In the genomic region with DNA sequence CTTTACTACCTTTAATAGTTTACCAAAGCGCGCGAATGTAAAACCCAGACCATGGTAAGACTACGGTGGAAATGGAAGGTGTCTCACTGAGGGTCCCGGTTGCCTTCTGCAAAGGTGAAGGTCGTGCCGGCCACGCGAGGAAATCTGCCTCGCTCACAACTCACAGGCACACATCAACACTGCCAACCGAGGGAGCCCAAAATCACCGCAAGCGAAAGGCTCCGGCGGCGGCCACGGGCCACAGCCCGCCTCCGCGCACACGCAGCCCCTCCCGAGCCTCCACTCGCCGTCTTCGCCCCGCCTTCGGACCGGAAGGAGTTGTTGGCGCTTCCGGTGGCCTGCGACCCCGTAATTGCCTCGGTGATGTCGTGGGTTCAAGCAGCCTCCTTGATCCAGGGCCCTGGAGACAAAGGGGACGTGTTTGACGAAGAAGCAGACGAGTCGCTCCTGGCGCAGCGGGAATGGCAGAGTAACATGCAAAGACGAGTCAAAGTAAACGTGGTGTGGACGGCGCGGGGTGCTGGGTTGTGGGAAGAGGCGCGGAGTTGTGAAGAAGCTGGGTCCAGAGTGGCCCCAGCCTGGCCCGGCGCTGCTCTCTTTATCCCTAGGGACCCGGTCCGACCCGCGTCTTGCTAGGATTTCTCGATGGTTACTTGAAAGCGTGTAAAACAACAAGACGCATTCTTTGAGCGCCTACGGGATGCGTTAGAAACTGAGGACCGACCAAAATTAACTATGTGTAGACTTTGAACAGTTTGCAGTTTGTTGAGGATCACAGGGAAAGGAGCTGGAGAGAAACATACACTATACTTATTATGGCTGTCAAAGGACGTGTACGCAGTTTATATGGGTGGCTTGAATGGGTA, we compare ENCODE assay signal across 1 cellular context.
A peak's percentile ranks its signal among the peaks of the same experiment; 100 is the strongest.
TF ChIP-seq lines count a peak whose summit lies in the region.

Gene YAE1, plus strand, starts transcription at position 349 of the 866 bp plus-strand sequence. Its CDS starts 15 bp downstream, at position 364.

TF ChIP-seq in GM23338, 12 proteins besides CTCF, POLR2A, EP300 and RAD21 (continued from another document):
- TF ChIP-seq, protein P1, sequence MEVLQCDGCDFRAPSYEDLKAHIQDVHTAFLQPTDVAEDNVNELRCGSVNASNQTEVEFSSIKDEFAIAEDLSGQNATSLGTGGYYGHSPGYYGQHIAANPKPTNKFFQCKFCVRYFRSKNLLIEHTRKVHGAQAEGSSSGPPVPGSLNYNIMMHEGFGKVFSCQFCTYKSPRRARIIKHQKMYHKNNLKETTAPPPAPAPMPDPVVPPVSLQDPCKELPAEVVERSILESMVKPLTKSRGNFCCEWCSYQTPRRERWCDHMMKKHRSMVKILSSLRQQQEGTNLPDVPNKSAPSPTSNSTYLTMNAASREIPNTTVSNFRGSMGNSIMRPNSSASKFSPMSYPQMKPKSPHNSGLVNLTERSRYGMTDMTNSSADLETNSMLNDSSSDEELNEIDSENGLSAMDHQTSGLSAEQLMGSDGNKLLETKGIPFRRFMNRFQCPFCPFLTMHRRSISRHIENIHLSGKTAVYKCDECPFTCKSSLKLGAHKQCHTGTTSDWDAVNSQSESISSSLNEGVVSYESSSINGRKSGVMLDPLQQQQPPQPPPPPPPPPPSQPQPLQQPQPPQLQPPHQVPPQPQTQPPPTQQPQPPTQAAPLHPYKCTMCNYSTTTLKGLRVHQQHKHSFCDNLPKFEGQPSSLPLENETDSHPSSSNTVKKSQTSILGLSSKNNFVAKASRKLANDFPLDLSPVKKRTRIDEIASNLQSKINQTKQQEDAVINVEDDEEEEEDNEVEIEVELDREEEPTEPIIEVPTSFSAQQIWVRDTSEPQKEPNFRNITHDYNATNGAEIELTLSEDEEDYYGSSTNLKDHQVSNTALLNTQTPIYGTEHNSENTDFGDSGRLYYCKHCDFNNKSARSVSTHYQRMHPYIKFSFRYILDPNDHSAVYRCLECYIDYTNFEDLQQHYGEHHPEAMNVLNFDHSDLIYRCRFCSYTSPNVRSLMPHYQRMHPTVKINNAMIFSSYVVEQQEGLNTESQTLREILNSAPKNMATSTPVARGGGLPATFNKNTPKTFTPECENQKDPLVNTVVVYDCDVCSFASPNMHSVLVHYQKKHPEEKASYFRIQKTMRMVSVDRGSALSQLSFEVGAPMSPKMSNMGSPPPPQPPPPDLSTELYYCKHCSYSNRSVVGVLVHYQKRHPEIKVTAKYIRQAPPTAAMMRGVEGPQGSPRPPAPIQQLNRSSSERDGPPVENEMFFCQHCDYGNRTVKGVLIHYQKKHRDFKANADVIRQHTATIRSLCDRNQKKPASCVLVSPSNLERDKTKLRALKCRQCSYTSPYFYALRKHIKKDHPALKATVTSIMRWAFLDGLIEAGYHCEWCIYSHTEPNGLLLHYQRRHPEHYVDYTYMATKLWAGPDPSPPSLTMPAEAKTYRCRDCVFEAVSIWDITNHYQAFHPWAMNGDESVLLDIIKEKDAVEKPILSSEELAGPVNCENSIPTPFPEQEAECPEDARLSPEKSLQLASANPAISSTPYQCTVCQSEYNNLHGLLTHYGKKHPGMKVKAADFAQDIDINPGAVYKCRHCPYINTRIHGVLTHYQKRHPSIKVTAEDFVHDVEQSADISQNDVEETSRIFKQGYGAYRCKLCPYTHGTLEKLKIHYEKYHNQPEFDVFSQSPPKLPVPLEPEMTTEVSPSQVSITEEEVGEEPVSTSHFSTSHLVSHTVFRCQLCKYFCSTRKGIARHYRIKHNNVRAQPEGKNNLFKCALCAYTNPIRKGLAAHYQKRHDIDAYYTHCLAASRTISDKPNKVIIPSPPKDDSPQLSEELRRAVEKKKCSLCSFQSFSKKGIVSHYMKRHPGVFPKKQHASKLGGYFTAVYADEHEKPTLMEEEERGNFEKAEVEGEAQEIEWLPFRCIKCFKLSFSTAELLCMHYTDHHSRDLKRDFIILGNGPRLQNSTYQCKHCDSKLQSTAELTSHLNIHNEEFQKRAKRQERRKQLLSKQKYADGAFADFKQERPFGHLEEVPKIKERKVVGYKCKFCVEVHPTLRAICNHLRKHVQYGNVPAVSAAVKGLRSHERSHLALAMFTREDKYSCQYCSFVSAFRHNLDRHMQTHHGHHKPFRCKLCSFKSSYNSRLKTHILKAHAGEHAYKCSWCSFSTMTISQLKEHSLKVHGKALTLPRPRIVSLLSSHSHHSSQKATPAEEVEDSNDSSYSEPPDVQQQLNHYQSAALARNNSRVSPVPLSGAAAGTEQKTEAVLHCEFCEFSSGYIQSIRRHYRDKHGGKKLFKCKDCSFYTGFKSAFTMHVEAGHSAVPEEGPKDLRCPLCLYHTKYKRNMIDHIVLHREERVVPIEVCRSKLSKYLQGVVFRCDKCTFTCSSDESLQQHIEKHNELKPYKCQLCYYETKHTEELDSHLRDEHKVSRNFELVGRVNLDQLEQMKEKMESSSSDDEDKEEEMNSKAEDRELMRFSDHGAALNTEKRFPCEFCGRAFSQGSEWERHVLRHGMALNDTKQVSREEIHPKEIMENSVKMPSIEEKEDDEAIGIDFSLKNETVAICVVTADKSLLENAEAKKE (CRISPR knock-in tag; IDR thresholded peaks at IDR 0.05), result no peak
- TF ChIP-seq, protein P2, sequence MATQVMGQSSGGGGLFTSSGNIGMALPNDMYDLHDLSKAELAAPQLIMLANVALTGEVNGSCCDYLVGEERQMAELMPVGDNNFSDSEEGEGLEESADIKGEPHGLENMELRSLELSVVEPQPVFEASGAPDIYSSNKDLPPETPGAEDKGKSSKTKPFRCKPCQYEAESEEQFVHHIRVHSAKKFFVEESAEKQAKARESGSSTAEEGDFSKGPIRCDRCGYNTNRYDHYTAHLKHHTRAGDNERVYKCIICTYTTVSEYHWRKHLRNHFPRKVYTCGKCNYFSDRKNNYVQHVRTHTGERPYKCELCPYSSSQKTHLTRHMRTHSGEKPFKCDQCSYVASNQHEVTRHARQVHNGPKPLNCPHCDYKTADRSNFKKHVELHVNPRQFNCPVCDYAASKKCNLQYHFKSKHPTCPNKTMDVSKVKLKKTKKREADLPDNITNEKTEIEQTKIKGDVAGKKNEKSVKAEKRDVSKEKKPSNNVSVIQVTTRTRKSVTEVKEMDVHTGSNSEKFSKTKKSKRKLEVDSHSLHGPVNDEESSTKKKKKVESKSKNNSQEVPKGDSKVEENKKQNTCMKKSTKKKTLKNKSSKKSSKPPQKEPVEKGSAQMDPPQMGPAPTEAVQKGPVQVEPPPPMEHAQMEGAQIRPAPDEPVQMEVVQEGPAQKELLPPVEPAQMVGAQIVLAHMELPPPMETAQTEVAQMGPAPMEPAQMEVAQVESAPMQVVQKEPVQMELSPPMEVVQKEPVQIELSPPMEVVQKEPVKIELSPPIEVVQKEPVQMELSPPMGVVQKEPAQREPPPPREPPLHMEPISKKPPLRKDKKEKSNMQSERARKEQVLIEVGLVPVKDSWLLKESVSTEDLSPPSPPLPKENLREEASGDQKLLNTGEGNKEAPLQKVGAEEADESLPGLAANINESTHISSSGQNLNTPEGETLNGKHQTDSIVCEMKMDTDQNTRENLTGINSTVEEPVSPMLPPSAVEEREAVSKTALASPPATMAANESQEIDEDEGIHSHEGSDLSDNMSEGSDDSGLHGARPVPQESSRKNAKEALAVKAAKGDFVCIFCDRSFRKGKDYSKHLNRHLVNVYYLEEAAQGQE (IDR thresholded peaks at IDR 0.05; ENCODE audit: unreplicated experiment), result no peak
- TF ChIP-seq NANOG (IDR thresholded peaks at IDR 0.05; ENCODE audit: borderline replicate concordance), result peak; percentile 26; the same call in 1 of the 2 replicates
